Comparison of ENCODE assay signal across 8 cellular contexts in the genomic region with DNA sequence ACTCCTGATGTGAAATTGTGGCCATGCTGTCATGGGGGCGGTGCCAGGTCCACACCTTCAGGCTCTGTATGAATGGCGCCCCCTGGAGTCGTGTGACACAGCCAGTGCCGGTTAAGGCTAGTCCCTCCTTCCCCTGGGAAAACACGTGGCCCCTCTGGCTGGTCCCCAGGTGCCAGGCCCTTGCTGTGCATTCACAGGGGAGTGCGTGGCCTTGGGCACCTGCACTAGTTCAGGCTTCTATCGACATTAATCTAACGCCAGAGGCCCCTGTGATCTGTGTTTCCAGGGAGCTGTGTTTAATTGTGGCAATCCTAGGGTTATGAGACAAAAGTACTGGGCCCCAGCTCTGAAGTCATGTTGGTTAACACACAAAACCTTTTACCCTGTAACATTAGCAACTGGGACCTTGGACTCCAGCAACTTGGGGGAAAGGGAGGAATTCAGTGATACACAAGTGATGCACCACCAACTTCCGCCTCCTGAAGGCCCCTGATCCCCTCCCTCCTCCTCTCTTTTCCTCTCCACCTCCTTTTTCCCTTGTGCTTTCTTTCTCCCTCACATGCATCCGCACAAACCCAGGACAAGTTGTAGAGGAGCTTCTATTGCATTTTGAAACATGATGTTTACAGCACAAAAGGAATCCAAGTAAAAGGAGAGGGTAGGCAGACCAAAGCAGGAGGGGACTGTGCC.
DNase-seq lines count a peak whose midpoint lies in the region; ATAC-seq and TF ChIP-seq lines count a peak whose summit lies in the region.

No MANE protein-coding gene starts in this region.

- H3K4me3 ChIP-seq in BLaER1 (no peak overlapping the region), PC-9 (no peak overlapping the region), thyroid gland (replicated peaks in 1 of 3) (no peak overlapping the region)

- TF ChIP-seq CTCF in PC-9 (conservative IDR thresholded peaks at IDR 0.05), result peak; percentile 67
- peak; percentile 46 to 83 (median 69) for TF ChIP-seq CTCF in thyroid gland (IDR thresholded peaks at IDR 0.05)

- POLR2A ChIA-PET in PC-9 (lab: Charles Lee; ENCODE audit: unreplicated experiment), result no interaction called here

- H4K20me1 ChIP-seq in BLaER1 (peaks cover 54% of the 10 kb centered on the region), PC-9 (ENCODE audit: insufficient read depth) (no peaks in the 10 kb centered on the region)

- no peak overlapping the region for H2AFZ ChIP-seq in PC-9

- peak overlapping the region; percentile 72 for H3K4me2 ChIP-seq in BLaER1
- no peak overlapping the region for H3K4me2 ChIP-seq in PC-9

- BruUV-seq in PC-9 (replicated peaks; lab: Mats Ljungman, UMichigan), result no TSS peak

- H3K9me3 ChIP-seq in BLaER1 (no peaks in the 10 kb centered on the region), PC-9 (ENCODE audit: insufficient read depth, low read depth) (no peaks in the 10 kb centered on the region), thyroid gland (no peaks in the 10 kb centered on the region)

- H3K27ac ChIP-seq in BLaER1 (peak overlapping the region; percentile 42), PC-9 (no peak overlapping the region), thyroid gland (peak overlapping the region in 2 of 3 donors; percentile 59 to 77)

- DNase-seq in Kasumi-1 (lab: John Stamatoyannopoulos, UW), result peak; percentile 77 to 92
- DNase-seq in PC-9, result peak; percentile 53 to 84
- peak; percentile 71 for DNase-seq in activated T-cell treated with anti-CD3 and anti-CD28 coated beads, Interleukin-2, amount 50 U/mL, for 1 hour
- DNase-seq in fibroblast of peridontal ligament (ENCODE audit: extremely low read depth), result peak; percentile 40
- DNase-seq in nucleus accumbens (lab: John Stamatoyannopoulos, UW), result peak in 41 of 56 donors; percentile 6 to 78 (median 35)
- peak; percentile 96 to 97 for DNase-seq in thyroid gland

- no peaks in the 10 kb centered on the region for H3K9me2 ChIP-seq in PC-9 (ENCODE audit: insufficient read depth)

- CTCF ChIA-PET in PC-9 (lab: Charles Lee), result interaction anchor here (0.5 to 0.8 kb wide), 4 partner anchors 418 to 735 kb away, joined by 3 to 4 read pairs (median 4); no protein-coding TSS in a partner anchor

- no peak overlapping the region for H3K9ac ChIP-seq in BLaER1

- peaks cover 29% of the 10 kb centered on the region for H3K79me2 ChIP-seq in PC-9 (ENCODE audit: low read depth)

- H3K4me1 ChIP-seq in BLaER1, result peaks cover 87% of the 10 kb centered on the region
- H3K4me1 ChIP-seq in PC-9 (replicated peaks; ENCODE audit: insufficient read depth), result peaks cover 57% of the 10 kb centered on the region
- peaks cover 30 to 56% of the 10 kb centered on the region in 2 donors for H3K4me1 ChIP-seq in thyroid gland

- intact Hi-C loops in PC-9 (cut with micrococcal nuclease; ENCODE audit: unreplicated experiment) (loop anchor here (1.0 to 5.0 kb wide), 3 partner anchors 37 to 527 kb away; no protein-coding TSS in a partner anchor), thyroid gland (cut with DNase I) (no loop called here)

- peaks cover 34% of the 10 kb centered on the region; the same call in 1 of the 2 replicates for H3F3A ChIP-seq in PC-9 (ENCODE audit: insufficient read depth, low read depth)

- peak; percentile 42 for ATAC-seq in GM19463 (IDR thresholded peaks at IDR 0.05; ENCODE audit: unreplicated experiment)

- WGBS in thyroid gland, 2 donors, result 42 to 45% methylated on average over 9 to 10 of the region's 10 CpGs

- no peak for TF ChIP-seq POLR2A in thyroid gland (IDR thresholded peaks at IDR 0.05)

- H3K36me3 ChIP-seq in BLaER1 (peaks cover 61% of the 10 kb centered on the region), PC-9 (ENCODE audit: low read depth) (no peaks in the 10 kb centered on the region), thyroid gland (peaks cover 0 to 9% of the 10 kb centered on the region in 2 donors)

- H3K27me3 ChIP-seq in BLaER1 (no peaks in the 10 kb centered on the region), PC-9 (ENCODE audit: insufficient read depth, low read depth) (no peaks in the 10 kb centered on the region), thyroid gland (no peaks in the 10 kb centered on the region)

Comparison
In these comparisons a context has a peak if more than half of its experiments do, and no peak if none do; other contexts are left out.
1. DNase-seq: peak in every context shown above with its lines; median percentile 96 in thyroid gland; 84 in Kasumi-1; 71 in activated T-cell treated with anti-CD3 and anti-CD28 coated beads, Interleukin-2, amount 50 U/mL, for 1 hour; 68 in PC-9; 40 in fibroblast of peridontal ligament; 35 in nucleus accumbens.